Comparison of ENCODE assay signal across 1 cellular context in the genomic region with DNA sequence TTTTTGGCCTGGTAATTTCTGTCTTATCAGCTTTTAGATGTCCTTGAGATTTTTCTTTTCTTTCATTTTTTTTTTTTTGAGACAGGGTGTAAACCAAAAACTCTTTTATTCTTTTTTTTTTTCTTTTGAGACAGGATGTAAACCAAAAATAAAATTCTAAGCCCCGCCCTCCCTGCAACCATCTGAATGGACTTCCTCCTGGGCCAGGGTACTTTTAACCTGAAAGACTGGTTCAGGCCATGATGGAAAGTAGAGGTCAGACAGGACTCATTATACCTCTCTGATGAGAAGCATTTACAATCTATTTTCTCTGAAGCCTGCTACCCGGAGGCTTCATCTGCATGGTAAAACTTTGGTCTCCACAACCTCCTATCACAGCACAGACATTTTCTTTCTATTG.
TF ChIP-seq lines count a peak whose summit lies in the region.

No MANE protein-coding gene starts in this region.

TF ChIP-seq in K562, 482 proteins besides CTCF, POLR2A, EP300 and RAD21 (continued from another document):
- TF ChIP-seq, protein P1, sequence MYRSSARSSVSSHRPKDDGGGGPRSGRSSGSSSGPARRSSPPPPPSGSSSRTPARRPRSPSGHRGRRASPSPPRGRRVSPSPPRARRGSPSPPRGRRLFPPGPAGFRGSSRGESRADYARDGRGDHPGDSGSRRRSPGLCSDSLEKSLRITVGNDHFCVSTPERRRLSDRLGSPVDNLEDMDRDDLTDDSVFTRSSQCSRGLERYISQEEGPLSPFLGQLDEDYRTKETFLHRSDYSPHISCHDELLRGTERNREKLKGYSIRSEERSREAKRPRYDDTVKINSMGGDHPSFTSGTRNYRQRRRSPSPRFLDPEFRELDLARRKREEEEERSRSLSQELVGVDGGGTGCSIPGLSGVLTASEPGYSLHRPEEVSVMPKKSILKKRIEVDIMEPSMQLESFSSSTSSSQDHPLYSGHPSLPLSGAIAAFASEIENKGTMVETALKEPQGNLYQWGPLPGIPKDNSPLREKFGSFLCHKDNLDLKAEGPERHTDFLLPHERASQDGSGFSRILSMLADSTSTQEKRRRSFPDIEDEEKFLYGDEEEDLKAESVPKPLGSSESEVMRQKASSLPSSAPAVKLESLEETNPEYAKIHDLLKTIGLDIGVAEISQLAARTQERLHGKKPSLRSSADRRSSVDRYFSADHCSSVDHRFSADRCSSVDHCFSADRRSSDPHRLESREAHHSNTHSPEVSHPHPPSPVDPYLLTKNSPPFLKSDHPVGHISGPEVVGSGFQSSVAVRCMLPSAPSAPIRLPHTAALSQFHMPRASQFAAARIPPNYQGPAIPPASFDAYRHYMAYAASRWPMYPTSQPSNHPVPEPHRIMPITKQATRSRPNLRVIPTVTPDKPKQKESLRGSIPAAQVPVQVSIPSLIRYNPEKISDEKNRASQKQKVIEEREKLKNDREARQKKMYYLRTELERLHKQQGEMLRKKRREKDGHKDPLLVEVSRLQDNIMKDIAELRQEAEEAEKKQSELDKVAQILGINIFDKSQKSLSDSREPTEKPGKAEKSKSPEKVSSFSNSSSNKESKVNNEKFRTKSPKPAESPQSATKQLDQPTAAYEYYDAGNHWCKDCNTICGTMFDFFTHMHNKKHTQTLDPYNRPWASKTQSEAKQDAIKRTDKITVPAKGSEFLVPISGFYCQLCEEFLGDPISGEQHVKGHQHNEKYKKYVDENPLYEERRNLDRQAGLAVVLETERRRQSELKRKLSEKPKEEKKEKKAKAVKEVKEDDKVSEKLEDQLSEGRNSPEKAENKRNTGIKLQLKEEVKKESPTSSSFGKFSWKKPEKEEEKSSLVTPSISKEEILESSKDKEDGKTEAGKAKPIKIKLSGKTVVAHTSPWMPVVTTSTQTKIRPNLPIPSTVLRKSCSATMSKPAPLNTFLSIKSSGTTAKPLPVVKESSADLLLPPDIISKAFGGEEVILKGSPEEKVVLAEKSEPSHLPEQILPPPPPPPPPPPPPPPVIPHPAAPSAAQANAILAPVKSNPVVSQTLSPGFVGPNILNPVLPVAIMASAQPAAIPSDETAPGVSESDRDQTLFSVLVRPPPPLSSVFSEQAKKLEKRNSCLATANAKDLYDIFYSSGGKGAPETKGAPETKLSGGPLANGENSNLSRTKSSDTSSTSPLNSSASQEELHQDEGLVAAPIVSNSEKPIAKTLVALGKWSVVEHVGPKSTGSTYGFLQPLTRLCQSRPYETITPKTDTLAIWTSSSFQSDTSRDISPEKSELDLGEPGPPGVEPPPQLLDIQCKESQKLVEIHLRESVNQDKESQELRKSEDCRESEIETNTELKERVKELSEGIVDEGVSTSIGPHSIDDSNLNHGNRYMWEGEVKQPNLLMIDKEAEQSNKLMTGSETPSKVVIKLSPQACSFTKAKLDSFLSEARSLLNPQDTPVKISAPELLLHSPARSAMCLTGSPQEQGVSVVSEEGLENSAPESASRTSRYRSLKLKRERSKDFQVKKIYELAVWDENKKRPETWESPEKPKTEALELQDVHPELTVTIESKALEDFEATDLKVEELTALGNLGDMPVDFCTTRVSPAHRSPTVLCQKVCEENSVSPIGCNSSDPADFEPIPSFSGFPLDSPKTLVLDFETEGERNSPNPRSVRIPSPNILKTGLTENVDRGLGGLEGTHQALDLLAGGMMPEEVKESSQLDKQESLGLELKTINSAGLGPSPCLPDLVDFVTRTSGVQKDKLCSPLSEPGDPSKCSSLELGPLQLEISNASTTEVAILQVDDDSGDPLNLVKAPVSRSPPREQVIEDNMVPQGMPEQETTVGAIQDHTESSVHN (IDR thresholded peaks at IDR 0.05; ENCODE audit: borderline replicate concordance in 1 of 2, low read depth in 1 of 2): no peak
- TF ChIP-seq ZNF316 (IDR thresholded peaks at IDR 0.05) (peak; percentile 18; the same call in 1 of the 2 replicates), E2F5 (CRISPR knock-in tag; IDR thresholded peaks at IDR 0.05) (no peak), ZZZ3 (IDR thresholded peaks at IDR 0.05) (no peak), STAT5A (IDR thresholded peaks at IDR 0.05; ENCODE audit: borderline replicate concordance, low read length) (no peak)
- TF ChIP-seq, protein P2, sequence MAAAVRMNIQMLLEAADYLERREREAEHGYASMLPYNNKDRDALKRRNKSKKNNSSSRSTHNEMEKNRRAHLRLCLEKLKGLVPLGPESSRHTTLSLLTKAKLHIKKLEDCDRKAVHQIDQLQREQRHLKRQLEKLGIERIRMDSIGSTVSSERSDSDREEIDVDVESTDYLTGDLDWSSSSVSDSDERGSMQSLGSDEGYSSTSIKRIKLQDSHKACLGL (CRISPR knock-in tag; IDR thresholded peaks at IDR 0.05; ENCODE audit: borderline replicate concordance, poor library complexity, severe bottlenecking): no peak
